12 cellular contexts compared by ENCODE assay signal in genomic region chr7:91953618-91954017, GRCh38. TPM values are rescaled to one million over a fixed set of nuclear protein-coding genes. Genes with fewer than 3 reads are reported as not detected.
DNase-seq lines count a peak whose midpoint lies in the region; ATAC-seq, FAIRE-seq and TF ChIP-seq lines count a peak whose summit lies in the region.
"Had no signal": no experiment of that assay in that cellular context is flagged by ENCODE, and none has a peak within 500 bp of the region (broad histone marks: within the 10 kb centered on the region; RNA-seq: fewer than 3 reads in every experiment).

No MANE protein-coding gene starts in this region.

- H3K4me1 Mint-ChIP-seq in stimulated activated memory B cell treated with anti-CD40 and anti-IgM and Interleukin-4, amounts not matched to agents 10 μg/mL and 1 μg/mL and 100 μg/mL, for 72 hours, result peaks cover 37% of the 10 kb centered on the region

- no peak overlapping the region for H2AFZ ChIP-seq in endothelial cell of umbilical vein (ENCODE audit: low read depth, low read length)

- TF ChIP-seq CTCF in 22Rv1 (IDR thresholded peaks at IDR 0.05), result peak; percentile 71
- no peak for TF ChIP-seq CTCF in endothelial cell of umbilical vein (IDR thresholded peaks at IDR 0.05; ENCODE audit: extremely low read depth in 1 of 2, insufficient read depth in 1 of 2, low read depth in 1 of 2, low read length in 2 of 2)

- intact Hi-C loops in endothelial cell of umbilical vein (cut with micrococcal nuclease), result no loop called here

- dilution Hi-C loops in endothelial cell of umbilical vein (cut with MboI; ENCODE audit: extremely low pct_ligation_motif_present, low sequenced_read_pairs), result no loop called here

- H3K4me3 ChIP-seq in endothelial cell of umbilical vein (replicated peaks in 1 of 3; ENCODE audit: insufficient read depth in 1 of 3, low read depth in 1 of 3, low read length in 3 of 3), result no peak overlapping the region
- H3K4me3 ChIP-seq: ovary had no signal

- no peaks in the 10 kb centered on the region for H3K9me3 Mint-ChIP-seq in stimulated activated memory B cell treated with anti-CD40 and anti-IgM and Interleukin-4, amounts not matched to agents 10 μg/mL and 1 μg/mL and 100 μg/mL, for 72 hours

- ATAC-seq in stimulated activated memory B cell treated with anti-CD40 and anti-IgM and Interleukin-4, amounts not matched to agents 10 μg/mL and 1 μg/mL and 100 μg/mL, for 72 hours, result no peak

- no peaks in the 10 kb centered on the region for H3K4me1 ChIP-seq in endothelial cell of umbilical vein (ENCODE audit: control insufficient read depth, extremely low read depth, insufficient read depth, low read length)

- no peaks in the 10 kb centered on the region for H3K36me3 ChIP-seq in endothelial cell of umbilical vein (ENCODE audit: control insufficient read depth in 2 of 2, extremely low read depth in 1 of 2, insufficient read depth in 2 of 2, low read length in 2 of 2)
- H3K36me3 ChIP-seq: ovary had no signal

- POLR2A ChIA-PET in endothelial cell of umbilical vein (lab: Charles Lee), result no interaction called here

- BruUV-seq in endothelial cell of umbilical vein (replicated peaks; lab: Mats Ljungman, UMichigan), result no TSS peak

- H3K79me2 ChIP-seq in endothelial cell of umbilical vein (ENCODE audit: control insufficient read depth, insufficient read depth, low read length), result peaks cover 35% of the 10 kb centered on the region

- H3K4me3 Mint-ChIP-seq in stimulated activated memory B cell treated with anti-CD40 and anti-IgM and Interleukin-4, amounts not matched to agents 10 μg/mL and 1 μg/mL and 100 μg/mL, for 72 hours, result no peak overlapping the region

- CTCF ChIA-PET in endothelial cell of umbilical vein (lab: Charles Lee), result interaction anchor here (0.7 to 2.9 kb wide), 6 partner anchors 8 to 124 kb away, joined by 3 to 30 read pairs (median 3); partner anchors contain the start of gene AKAP9

- H3K9me3 ChIP-seq in endothelial cell of umbilical vein (replicated peaks; ENCODE audit: control insufficient read depth, insufficient read depth, low read length), result no peaks in the 10 kb centered on the region
- H3K9me3 ChIP-seq: ovary had no signal

- DNase-seq in EL, result peak; percentile 5
- peak; percentile 66 for DNase-seq in NCI-H82 (lab: John Stamatoyannopoulos, UW)
- DNase-seq in endothelial cell of umbilical vein (ENCODE audit: low read depth, low spot score), result peak; percentile 22
- no peak for DNase-seq in mesenteric fat pad (ENCODE audit: low spot score)
- no peak for DNase-seq in G401 (ENCODE audit: low spot score)
- DNase-seq in activated CD4-positive, alpha-beta T cell treated with anti-CD3 and anti-CD28 coated beads, Interleukin-2, amount 50 U/mL, for 4 hours, result no peak
- DNase-seq: COR-L47, NCI-H1048, ovary, SHP77 had no signal

- H3K9me1 ChIP-seq in endothelial cell of umbilical vein (replicated peaks; ENCODE audit: control insufficient read depth, extremely low read depth, insufficient read depth, low read length), result no peaks in the 10 kb centered on the region

- H3K27me3 ChIP-seq in endothelial cell of umbilical vein (ENCODE audit: control insufficient read depth in 2 of 2, insufficient read depth in 2 of 2, low read length in 2 of 2), result no peaks in the 10 kb centered on the region
- H3K27me3 ChIP-seq: ovary had no signal

- in situ Hi-C loops in G401 (cut with HindIII; ENCODE audit: low sequenced_read_pairs), result no loop called here

- no peak overlapping the region for H3K4me2 ChIP-seq in endothelial cell of umbilical vein (ENCODE audit: insufficient read depth, low read length)

- H3K27me3 Mint-ChIP-seq in stimulated activated memory B cell treated with anti-CD40 and anti-IgM and Interleukin-4, amounts not matched to agents 10 μg/mL and 1 μg/mL and 100 μg/mL, for 72 hours, result no peaks in the 10 kb centered on the region

- H3K27ac Mint-ChIP-seq in stimulated activated memory B cell treated with anti-CD40 and anti-IgM and Interleukin-4, amounts not matched to agents 10 μg/mL and 1 μg/mL and 100 μg/mL, for 72 hours, result no peak overlapping the region

- H3K27ac ChIP-seq in 22Rv1 (no peak overlapping the region), endothelial cell of umbilical vein (ENCODE audit: insufficient read depth, low read depth, low read length) (no peak overlapping the region)
- H3K27ac ChIP-seq: ovary had no signal

- H3K9ac ChIP-seq in endothelial cell of umbilical vein (replicated peaks; ENCODE audit: extremely low read depth, insufficient read depth, low read length), result no peak overlapping the region

- FAIRE-seq in endothelial cell of umbilical vein (lab: Jason Lieb, UNC), result no peak

- H3K36me3 Mint-ChIP-seq in stimulated activated memory B cell treated with anti-CD40 and anti-IgM and Interleukin-4, amounts not matched to agents 10 μg/mL and 1 μg/mL and 100 μg/mL, for 72 hours, result peaks cover 25% of the 10 kb centered on the region

- TF ChIP-seq POLR2A in endothelial cell of umbilical vein (IDR thresholded peaks at IDR 0.05; ENCODE audit: low read depth, low read length), result no peak

- H4K20me1 ChIP-seq in endothelial cell of umbilical vein (replicated peaks; ENCODE audit: control insufficient read depth, extremely low read depth, insufficient read depth, low read length), result no peaks in the 10 kb centered on the region

TF ChIP-seq in endothelial cell of umbilical vein, 7 proteins besides CTCF, POLR2A, EP300 and RAD21:
- TF ChIP-seq JUN (IDR thresholded peaks at IDR 0.05; ENCODE audit: borderline replicate concordance, insufficient read depth, insufficient read length, low read depth) (no peak), MAX (IDR thresholded peaks at IDR 0.05; ENCODE audit: insufficient read depth, insufficient read length) (no peak), EZH2 (IDR thresholded peaks at IDR 0.05; ENCODE audit: borderline replicate concordance, low read depth, low read length, severe bottlenecking) (no peak), POLR2AphosphoS5 (IDR thresholded peaks at IDR 0.05; ENCODE audit: insufficient read depth, low read depth, low read length) (no peak), GATA2 (IDR thresholded peaks at IDR 0.05; ENCODE audit: insufficient read depth, insufficient read length, low read depth, low read length) (no peak)

RNA-seq across cellular contexts. Expression of gene AKAP9, which starts 13.0 kb away (rescaled TPM):
- total RNA-seq in endothelial cell of umbilical vein (41.8 and 51.6 TPM in 2 replicates), mesenteric fat pad (42.6 TPM)
- 8.3 and 9.5 TPM in 2 replicates for polyA plus RNA-seq in endothelial cell of umbilical vein
- 7.1 and 7.7 TPM in 2 replicates for polyA plus RNA-seq in endothelial cell of umbilical vein (2011; cell fraction: cytosol; rRNA removed)
- 51.5 and 76.8 TPM in 2 replicates for polyA plus RNA-seq in endothelial cell of umbilical vein (2011; cell fraction: nucleus; rRNA removed)
- 20.2 and 30.5 TPM in 2 replicates for polyA plus RNA-seq in endothelial cell of umbilical vein (2012)
- polyA minus RNA-seq in endothelial cell of umbilical vein, result 23.7 and 23.9 TPM in 2 replicates
- 19.6 TPM for polyA minus RNA-seq in endothelial cell of umbilical vein (2011; cell fraction: cytosol; rRNA and poly(A)+ RNA removed)
- 92.2 and 119 TPM in 2 replicates for polyA minus RNA-seq in endothelial cell of umbilical vein (2011; cell fraction: nucleus; rRNA and poly(A)+ RNA removed)
- 15.4 and 20.4 TPM in 2 replicates for total RNA-seq in G401 (2014; rRNA removed; shearing (Covaris generic))

Comparison
In these comparisons a context has a peak if more than half of its experiments do, and no peak if none do; other contexts are left out.
1. DNase-seq: peak in EL (single experiment), NCI-H82 (single experiment) and endothelial cell of umbilical vein (single experiment); none in mesenteric fat pad (single experiment), G401 (single experiment) and activated CD4-positive, alpha-beta T cell treated with anti-CD3 and anti-CD28 coated beads, Interleukin-2, amount 50 U/mL, for 4 hours (0 of 2).